In genomic region chr20:62859721-62860120, GRCh38 we compare ENCODE assay signal across 11 cellular contexts. TPM values are rescaled to one million over a fixed set of nuclear protein-coding genes. Genes with fewer than 3 reads are reported as not detected.
DNase-seq lines count a peak whose midpoint lies in the region; ATAC-seq, FAIRE-seq and TF ChIP-seq lines count a peak whose summit lies in the region.
"Had no signal": no experiment of that assay in that cellular context is flagged by ENCODE, and none has a peak within 500 bp of the region (broad histone marks: within the 10 kb centered on the region; RNA-seq: fewer than 3 reads in every experiment).

No MANE protein-coding gene starts in this region.

- H3K27ac Mint-ChIP-seq in T-helper 2 cell treated with Interferon-gamma antibody and Interleukin-4, amounts not matched to agents 5 μg/mL and 100 μg/mL, for 36 hours = no peak overlapping the region

- no peak for DNase-seq in T-helper 2 cell treated with Interferon-gamma antibody and Interleukin-4, amounts not matched to agents 5 μg/mL and 100 μg/mL, for 36 hours (ENCODE audit: low spot score)
- DNase-seq in T-helper 2 cell (no peak), Panc1 (ENCODE audit: low read depth, low spot score) (no peak), endothelial cell of umbilical vein (ENCODE audit: low read depth, low spot score) (no peak), smooth muscle cell (lab: John Stamatoyannopoulos, UW; ENCODE audit: unreplicated experiment) (no peak), upper lobe of right lung (no peak), DMS 273 treated with DMSO at 0.1 percent for 48 hours (lab: John Stamatoyannopoulos, UW) (no peak)
- DNase-seq: colonic mucosa, MV-4-11, Peyer's patch had no signal

- no peaks in the 10 kb centered on the region for H3F3A ChIP-seq in smooth muscle cell (ENCODE audit: low read depth)

- H3K4me1 ChIP-seq in Panc1 (ENCODE audit: control insufficient read depth, insufficient read depth, low read length) (peaks cover 12% of the 10 kb centered on the region), endothelial cell of umbilical vein (ENCODE audit: control insufficient read depth, extremely low read depth, insufficient read depth, low read length) (peaks cover 10% of the 10 kb centered on the region), smooth muscle cell (ENCODE audit: low read depth) (peaks cover 15% of the 10 kb centered on the region), upper lobe of right lung (peaks cover 10% of the 10 kb centered on the region)

- H3K9me1 ChIP-seq in endothelial cell of umbilical vein (replicated peaks; ENCODE audit: control insufficient read depth, extremely low read depth, insufficient read depth, low read length) = no peaks in the 10 kb centered on the region

- H3K36me3 ChIP-seq in Panc1 (ENCODE audit: control insufficient read depth, insufficient read depth, low read length) (peaks cover 5% of the 10 kb centered on the region), endothelial cell of umbilical vein (ENCODE audit: control insufficient read depth in 2 of 2, extremely low read depth in 1 of 2, insufficient read depth in 2 of 2, low read length in 2 of 2) (peaks cover 0 to 7% of the 10 kb centered on the region in 2 experiments), smooth muscle cell (ENCODE audit: low read depth) (no peaks in the 10 kb centered on the region), upper lobe of right lung (peaks cover 6% of the 10 kb centered on the region)
- H3K36me3 ChIP-seq: colonic mucosa, Peyer's patch had no signal

- FAIRE-seq in endothelial cell of umbilical vein (lab: Jason Lieb, UNC) = no peak

- H2AFZ ChIP-seq in endothelial cell of umbilical vein (ENCODE audit: low read depth, low read length) = no peak overlapping the region
- no peak overlapping the region for H2AFZ ChIP-seq in smooth muscle cell (ENCODE audit: low read depth)

- no peaks in the 10 kb centered on the region for H3K9me3 Mint-ChIP-seq in T-helper 2 cell treated with Interferon-gamma antibody and Interleukin-4, amounts not matched to agents 5 μg/mL and 100 μg/mL, for 36 hours

- ATAC-seq in Panc1 (no peak), HG02759 (IDR thresholded peaks at IDR 0.05; ENCODE audit: unreplicated experiment) (no peak), upper lobe of right lung (no peak)

- H3K27ac ChIP-seq in Panc1 (ENCODE audit: low read length) = peak overlapping the region; percentile 74
- no peak overlapping the region for H3K27ac ChIP-seq in endothelial cell of umbilical vein (ENCODE audit: insufficient read depth, low read depth, low read length)
- peak overlapping the region; percentile 37 for H3K27ac ChIP-seq in smooth muscle cell (ENCODE audit: low read depth)
- no peak overlapping the region for H3K27ac ChIP-seq in upper lobe of right lung
- H3K27ac ChIP-seq: colonic mucosa, Peyer's patch had no signal

- no peaks in the 10 kb centered on the region for H4K20me1 ChIP-seq in endothelial cell of umbilical vein (replicated peaks; ENCODE audit: control insufficient read depth, extremely low read depth, insufficient read depth, low read length)
- peaks cover 24% of the 10 kb centered on the region for H4K20me1 ChIP-seq in smooth muscle cell (ENCODE audit: low read depth)

- 93% methylated on average over 12 of the region's 12 CpGs for WGBS in smooth muscle cell (ENCODE audit: low lambda C conversion rate)

- H3K9ac ChIP-seq in endothelial cell of umbilical vein (replicated peaks; ENCODE audit: extremely low read depth, insufficient read depth, low read length) (no peak overlapping the region), smooth muscle cell (ENCODE audit: low read depth) (no peak overlapping the region)

- peaks cover 16% of the 10 kb centered on the region for H3K27me3 Mint-ChIP-seq in T-helper 2 cell treated with Interferon-gamma antibody and Interleukin-4, amounts not matched to agents 5 μg/mL and 100 μg/mL, for 36 hours (ENCODE audit: low read depth)

- dilution Hi-C loops in endothelial cell of umbilical vein (cut with MboI; ENCODE audit: extremely low pct_ligation_motif_present, low sequenced_read_pairs) = no loop called here

- H3K4me3 ChIP-seq in Panc1 (ENCODE audit: low read depth in 2 of 2, low read length in 2 of 2) (peak overlapping the region; percentile 57 to 66; a peak in 3 of 4 replicates), endothelial cell of umbilical vein (replicated peaks in 1 of 3; ENCODE audit: insufficient read depth in 1 of 3, low read depth in 1 of 3, low read length in 3 of 3) (no peak overlapping the region), smooth muscle cell (peak overlapping the region; percentile 43), upper lobe of right lung (no peak overlapping the region)

- peak overlapping the region; percentile 69 for H3K4me3 Mint-ChIP-seq in T-helper 2 cell treated with Interferon-gamma antibody and Interleukin-4, amounts not matched to agents 5 μg/mL and 100 μg/mL, for 36 hours

- POLR2A ChIA-PET in Panc1 (lab: Charles Lee) (no interaction called here), endothelial cell of umbilical vein (lab: Charles Lee) (interaction anchor here (0.7 kb wide), 1 partner anchor 55 kb away, joined by 3 read pairs; no protein-coding TSS in a partner anchor)

- peaks cover 16% of the 10 kb centered on the region for H3K79me2 ChIP-seq in endothelial cell of umbilical vein (ENCODE audit: control insufficient read depth, insufficient read depth, low read length)
- peaks cover 18% of the 10 kb centered on the region for H3K79me2 ChIP-seq in smooth muscle cell (ENCODE audit: low read depth)

- peaks cover 8% of the 10 kb centered on the region for H3K36me3 Mint-ChIP-seq in T-helper 2 cell treated with Interferon-gamma antibody and Interleukin-4, amounts not matched to agents 5 μg/mL and 100 μg/mL, for 36 hours (ENCODE audit: low read depth)

- CTCF ChIA-PET in Panc1 (lab: Charles Lee) (interaction anchor here (0.9 kb wide), 1 partner anchor 37 kb away, joined by 7 read pairs; no protein-coding TSS in a partner anchor), endothelial cell of umbilical vein (lab: Charles Lee) (interaction anchor here (1.3 to 1.5 kb wide), 2 partner anchors 12 to 55 kb away, joined by 3 to 4 read pairs; no protein-coding TSS in a partner anchor)

- BruUV-seq in Panc1 (replicated peaks; lab: Mats Ljungman, UMichigan) (TSS peak; percentile 75), endothelial cell of umbilical vein (replicated peaks; lab: Mats Ljungman, UMichigan) (no TSS peak)

- intact Hi-C loops in Panc1 (cut with micrococcal nuclease; ENCODE audit: unreplicated experiment) (no loop called here), endothelial cell of umbilical vein (cut with micrococcal nuclease) (no loop called here), upper lobe of right lung (cut with DNase I) (no loop called here)

- peaks cover 4% of the 10 kb centered on the region for H3K4me1 Mint-ChIP-seq in T-helper 2 cell treated with Interferon-gamma antibody and Interleukin-4, amounts not matched to agents 5 μg/mL and 100 μg/mL, for 36 hours (ENCODE audit: low read depth)

- TF ChIP-seq POLR2A in endothelial cell of umbilical vein (IDR thresholded peaks at IDR 0.05; ENCODE audit: low read depth, low read length) = no peak

- TF ChIP-seq CTCF in Panc1 (IDR thresholded peaks at IDR 0.05) (no peak), endothelial cell of umbilical vein (IDR thresholded peaks at IDR 0.05; ENCODE audit: extremely low read depth in 1 of 2, insufficient read depth in 1 of 2, low read depth in 1 of 2, low read length in 2 of 2) (no peak), smooth muscle cell (IDR thresholded peaks at IDR 0.05; ENCODE audit: borderline replicate concordance, insufficient read depth, poor library complexity, severe bottlenecking) (no peak), upper lobe of right lung (IDR thresholded peaks at IDR 0.05) (no peak)

- no peaks in the 10 kb centered on the region for H3K9me3 ChIP-seq in Panc1 (ENCODE audit: control insufficient read depth, insufficient read depth, low read depth, low read length)
- H3K9me3 ChIP-seq in endothelial cell of umbilical vein (replicated peaks; ENCODE audit: control insufficient read depth, insufficient read depth, low read length) = no peaks in the 10 kb centered on the region
- no peaks in the 10 kb centered on the region for H3K9me3 ChIP-seq in smooth muscle cell (replicated peaks; ENCODE audit: low read depth)
- no peaks in the 10 kb centered on the region for H3K9me3 ChIP-seq in upper lobe of right lung
- H3K9me3 ChIP-seq: colonic mucosa, Peyer's patch had no signal

- in situ Hi-C loops in Panc1 (cut with HindIII; ENCODE audit: low pct_unique_long_range_greater_than_20kb, low sequenced_read_pairs) = no loop called here

- H3K4me2 ChIP-seq in endothelial cell of umbilical vein (ENCODE audit: insufficient read depth, low read length) (peak overlapping the region; percentile 70), smooth muscle cell (peak overlapping the region; percentile 80)

- no peaks in the 10 kb centered on the region for H3K27me3 ChIP-seq in Panc1 (ENCODE audit: control insufficient read depth, insufficient read depth, low read length)
- no peaks in the 10 kb centered on the region for H3K27me3 ChIP-seq in endothelial cell of umbilical vein (ENCODE audit: control insufficient read depth in 2 of 2, insufficient read depth in 2 of 2, low read length in 2 of 2)
- no peaks in the 10 kb centered on the region for H3K27me3 ChIP-seq in smooth muscle cell (ENCODE audit: low read depth)
- no peaks in the 10 kb centered on the region for H3K27me3 ChIP-seq in upper lobe of right lung
- H3K27me3 ChIP-seq: Peyer's patch had no signal

RNA-seq across cellular contexts. Expression of gene TCFL5, which starts 1.9 kb away (rescaled TPM):
- 23.8 TPM for total RNA-seq in Panc1 (2021; ENCODE audit: unreplicated experiment)
- 22.3 TPM for polyA plus RNA-seq in Panc1 (2012; ENCODE audit: insufficient read length)
- 9.4 and 11.1 TPM in 2 replicates for total RNA-seq in endothelial cell of umbilical vein
- polyA plus RNA-seq in endothelial cell of umbilical vein = 3.0 and 4.4 TPM in 2 replicates
- 5.7 and 6.0 TPM in 2 replicates for polyA plus RNA-seq in endothelial cell of umbilical vein (2011; cell fraction: cytosol; rRNA removed)
- 7.8 and 8.1 TPM in 2 replicates for polyA plus RNA-seq in endothelial cell of umbilical vein (2011; cell fraction: nucleus; rRNA removed)
- polyA plus RNA-seq in endothelial cell of umbilical vein (2012) = 8.1 and 9.7 TPM in 2 replicates
- 4.7 and 4.9 TPM in 2 replicates for polyA minus RNA-seq in endothelial cell of umbilical vein
- 10.7 TPM for polyA minus RNA-seq in endothelial cell of umbilical vein (2011; cell fraction: cytosol; rRNA and poly(A)+ RNA removed)
- 1.8 and 2.0 TPM in 2 replicates for polyA minus RNA-seq in endothelial cell of umbilical vein (2011; cell fraction: nucleus; rRNA and poly(A)+ RNA removed)
- 9.1 and 9.5 TPM in 2 replicates for total RNA-seq in smooth muscle cell
- polyA plus RNA-seq in smooth muscle cell = 6.8 and 12.5 TPM in 2 replicates
- total RNA-seq in upper lobe of right lung = 7.8 TPM

RNA-seq across cellular contexts. Expression of gene COL9A3, which starts 42.9 kb away (rescaled TPM):
- total RNA-seq in Panc1 (2021; ENCODE audit: unreplicated experiment) = 46.6 TPM
- polyA plus RNA-seq in Panc1 (2012; ENCODE audit: insufficient read length) = 53.7 TPM
- total RNA-seq in endothelial cell of umbilical vein = 0.60 and 0.76 TPM in 2 replicates
- polyA plus RNA-seq in endothelial cell of umbilical vein = 0.19 and 0.46 TPM in 2 replicates
- polyA plus RNA-seq in endothelial cell of umbilical vein (2011; cell fraction: cytosol; rRNA removed) = 0.23 and 0.32 TPM in 2 replicates
- 1.8 TPM in 2 replicates for polyA plus RNA-seq in endothelial cell of umbilical vein (2011; cell fraction: nucleus; rRNA removed)
- polyA plus RNA-seq in endothelial cell of umbilical vein (2012) = 0.41 and 1.8 TPM in 2 replicates
- polyA minus RNA-seq in endothelial cell of umbilical vein = 0.08 TPM in 1 of 2 replicates, not detected in the other
- polyA minus RNA-seq in endothelial cell of umbilical vein (2011; cell fraction: cytosol; rRNA and poly(A)+ RNA removed) = 8.6 TPM
- polyA minus RNA-seq in endothelial cell of umbilical vein (2011; cell fraction: nucleus; rRNA and poly(A)+ RNA removed) = not detected in 2 replicates
- total RNA-seq in smooth muscle cell = 23.0 and 30.1 TPM in 2 replicates
- 73.3 and 77.4 TPM in 2 replicates for polyA plus RNA-seq in smooth muscle cell
- total RNA-seq in upper lobe of right lung = 1.1 TPM

RNA-seq across cellular contexts. Expression of gene OGFR, which starts 55.1 kb away (rescaled TPM):
- total RNA-seq in Panc1 (2021; ENCODE audit: unreplicated experiment) (47.3 TPM), endothelial cell of umbilical vein (35.1 and 44.0 TPM in 2 replicates), smooth muscle cell (21.5 and 24.4 TPM in 2 replicates), upper lobe of right lung (58.2 TPM)
- polyA plus RNA-seq in Panc1 (2012; ENCODE audit: insufficient read length) = 60.2 TPM
- polyA plus RNA-seq in endothelial cell of umbilical vein (30.4 and 30.8 TPM in 2 replicates), smooth muscle cell (53.2 and 61.4 TPM in 2 replicates)
- polyA plus RNA-seq in endothelial cell of umbilical vein (2011; cell fraction: cytosol; rRNA removed) = 30.0 and 36.7 TPM in 2 replicates
- polyA plus RNA-seq in endothelial cell of umbilical vein (2011; cell fraction: nucleus; rRNA removed) = 38.4 and 43.1 TPM in 2 replicates
- polyA plus RNA-seq in endothelial cell of umbilical vein (2012) = 24.5 and 27.1 TPM in 2 replicates
- 18.0 and 22.8 TPM in 2 replicates for polyA minus RNA-seq in endothelial cell of umbilical vein
- polyA minus RNA-seq in endothelial cell of umbilical vein (2011; cell fraction: cytosol; rRNA and poly(A)+ RNA removed) = 31.2 TPM
- 5.7 and 10.0 TPM in 2 replicates for polyA minus RNA-seq in endothelial cell of umbilical vein (2011; cell fraction: nucleus; rRNA and poly(A)+ RNA removed)

Comparison
In these comparisons a context has a peak if more than half of its experiments do, and no peak if none do; other contexts are left out.
1. H3K27ac ChIP-seq: peak in Panc1 (single experiment) and smooth muscle cell (single experiment); none in endothelial cell of umbilical vein (single experiment) and upper lobe of right lung (single experiment).
2. H3K4me3 ChIP-seq: peak in Panc1 (2 of 2) and smooth muscle cell (single experiment); none in endothelial cell of umbilical vein (0 of 3) and upper lobe of right lung (single experiment).
3. RNA of gene COL9A3, which starts 42.9 kb away (total RNA-seq): 46.6 TPM in Panc1 (single experiment) and 23.0 to 30.1 TPM in smooth muscle cell; 1.1 TPM in upper lobe of right lung (single experiment) and 0.60 to 0.76 TPM in endothelial cell of umbilical vein; every median in the first group is over 10 times any median in the second.